In genomic region chr11:63839508-63840355, GRCh38 we compare ENCODE assay signal across 8 cellular contexts. TPM values are rescaled to one million over a fixed set of nuclear protein-coding genes. Genes with fewer than 3 reads are reported as not detected.
DNase-seq lines count a peak whose midpoint lies in the region; ATAC-seq and TF ChIP-seq lines count a peak whose summit lies in the region.

No MANE protein-coding gene starts in this region.

- peaks cover 57% of the 10 kb centered on the region for H3K4me1 ChIP-seq in GM23338 (ENCODE audit: insufficient read depth)

- no peaks in the 10 kb centered on the region for H3K27me3 ChIP-seq in GM23338 (ENCODE audit: insufficient read depth)
- H3K27me3 ChIP-seq in brain microvascular endothelial cell (replicated peaks), result no peaks in the 10 kb centered on the region

- no peak overlapping the region for H2AFZ ChIP-seq in GM23338

- DNase-seq in DMS53 (lab: John Stamatoyannopoulos, UW), result peak; percentile 62
- peak; percentile 51 for DNase-seq in GM23338 (ENCODE audit: low spot score)
- DNase-seq in RPMI8226, result peak; percentile 57
- no peak for DNase-seq in brain microvascular endothelial cell
- DNase-seq in left lobe of liver (ENCODE audit: low spot score), result peak; percentile 51
- peak in 1 of 2 donors; percentile 75 for DNase-seq in stimulated activated effector memory CD8-positive, alpha-beta T cell treated with anti-CD3 and anti-CD28 coated beads, Interleukin-12 subunit alpha, Interleukin-12 subunit beta, amount 100 ng/mL, for 72 hours (ENCODE audit: low spot score in 2 of 2)
- no peak for DNase-seq in HuH-7 (ENCODE audit: low spot score)

- H3K4me3 Mint-ChIP-seq in GM23338, result peak overlapping the region; percentile 92
- H3K4me3 Mint-ChIP-seq in stimulated activated effector memory CD8-positive, alpha-beta T cell treated with anti-CD3 and anti-CD28 coated beads, Interleukin-12 subunit alpha, Interleukin-12 subunit beta, amount 100 ng/mL, for 72 hours, result peak overlapping the region; percentile 97

- H3K27ac ChIP-seq in GM23338 (ENCODE audit: low read depth), result no peak overlapping the region
- peak overlapping the region; percentile 60 for H3K27ac ChIP-seq in brain microvascular endothelial cell

- H3K4me1 Mint-ChIP-seq in GM23338, result peaks cover 67% of the 10 kb centered on the region
- H3K4me1 Mint-ChIP-seq in stimulated activated effector memory CD8-positive, alpha-beta T cell treated with anti-CD3 and anti-CD28 coated beads, Interleukin-12 subunit alpha, Interleukin-12 subunit beta, amount 100 ng/mL, for 72 hours, result peaks cover 60% of the 10 kb centered on the region

- H3K36me3 Mint-ChIP-seq in GM23338 (ENCODE audit: low read depth), result peaks cover 13% of the 10 kb centered on the region; the same call in 2 of the 3 replicates
- H3K36me3 Mint-ChIP-seq in stimulated activated effector memory CD8-positive, alpha-beta T cell treated with anti-CD3 and anti-CD28 coated beads, Interleukin-12 subunit alpha, Interleukin-12 subunit beta, amount 100 ng/mL, for 72 hours, result peaks cover 32% of the 10 kb centered on the region

- in situ Hi-C loops in brain microvascular endothelial cell (cut with HindIII; ENCODE audit: low pct_ligation_motif_present, low sequenced_read_pairs), result loop anchor here (25.0 kb wide), 1 partner anchor 323 kb away; the partner anchor contains the start of gene MACROD1

- H3K4me3 ChIP-seq in GM23338 (peak overlapping the region; percentile 93), brain microvascular endothelial cell (ENCODE audit: low read depth, low read length) (peak overlapping the region; percentile 92)

- H4K20me1 ChIP-seq in GM23338 (replicated peaks; ENCODE audit: insufficient read depth), result peaks cover 42% of the 10 kb centered on the region

- H3K36me3 ChIP-seq in GM23338 (ENCODE audit: insufficient read depth) (no peaks in the 10 kb centered on the region), brain microvascular endothelial cell (replicated peaks) (no peaks in the 10 kb centered on the region)

- H3K9me3 Mint-ChIP-seq in GM23338, result no peaks in the 10 kb centered on the region
- no peaks in the 10 kb centered on the region for H3K9me3 Mint-ChIP-seq in stimulated activated effector memory CD8-positive, alpha-beta T cell treated with anti-CD3 and anti-CD28 coated beads, Interleukin-12 subunit alpha, Interleukin-12 subunit beta, amount 100 ng/mL, for 72 hours

- peak overlapping the region; percentile 97 for H3K4me2 ChIP-seq in GM23338

- H3K27me3 Mint-ChIP-seq in GM23338 (ENCODE audit: insufficient read depth, low read depth, poor library complexity), result peaks cover 9% of the 10 kb centered on the region

- H3K27ac Mint-ChIP-seq in GM23338, result peak overlapping the region; percentile 71
- peak overlapping the region; percentile 98 for H3K27ac Mint-ChIP-seq in stimulated activated effector memory CD8-positive, alpha-beta T cell treated with anti-CD3 and anti-CD28 coated beads, Interleukin-12 subunit alpha, Interleukin-12 subunit beta, amount 100 ng/mL, for 72 hours

- H3K9me2 ChIP-seq in GM23338 (ENCODE audit: insufficient read depth), result no peaks in the 10 kb centered on the region

- no peak for TF ChIP-seq CTCF in GM23338 (conservative IDR thresholded peaks at IDR 0.05; ENCODE audit: low read depth in 2 of 2)
- no peak for TF ChIP-seq CTCF in brain microvascular endothelial cell (IDR thresholded peaks at IDR 0.05; ENCODE audit: low read depth, low read length, missing control alignments)

- H3K79me2 ChIP-seq in GM23338 (replicated peaks; ENCODE audit: insufficient read depth), result peaks cover 55% of the 10 kb centered on the region

- H3F3A ChIP-seq in GM23338 (replicated peaks; ENCODE audit: low read depth), result peaks cover 9% of the 10 kb centered on the region

- ATAC-seq in GM23338 (no peak), left lobe of liver (no peak), HG02610 (IDR thresholded peaks at IDR 0.05; ENCODE audit: unreplicated experiment) (no peak)
- ATAC-seq in stimulated activated effector memory CD8-positive, alpha-beta T cell treated with anti-CD3 and anti-CD28 coated beads, Interleukin-12 subunit alpha, Interleukin-12 subunit beta, amount 100 ng/mL, for 72 hours, result no peak

TF ChIP-seq in GM23338, 12 proteins besides CTCF, POLR2A, EP300 and RAD21 (continues in another document):
- no peak for TF ChIP-seq REST (IDR thresholded peaks at IDR 0.05; ENCODE audit: unreplicated experiment)
- no peak for TF ChIP-seq STAT1 (IDR thresholded peaks at IDR 0.05; ENCODE audit: unreplicated experiment)
- no peak for TF ChIP-seq ZNF114 (CRISPR knock-in tag; IDR thresholded peaks at IDR 0.05)

RNA-seq across cellular contexts. Expression of gene MARK2, which starts 0.8 kb away (rescaled TPM):
- 42.6 and 45.9 TPM in 2 replicates for total RNA-seq in GM23338 (2014; rRNA removed; shearing (Covaris generic))
- 15.8 and 18.7 TPM in 2 replicates for polyA plus RNA-seq in GM23338 (2016; fragmentation: Nextera tagmentation; extraction: Ambion mirVana)
- 13.0 TPM for total RNA-seq in left lobe of liver

RNA-seq across cellular contexts. Expression of gene SPINDOC, which starts 26.5 kb away (rescaled TPM):
- 65.5 and 84.7 TPM in 2 replicates for total RNA-seq in GM23338 (2014; rRNA removed; shearing (Covaris generic))
- 9.4 and 12.9 TPM in 2 replicates for polyA plus RNA-seq in GM23338 (2016; fragmentation: Nextera tagmentation; extraction: Ambion mirVana)
- total RNA-seq in left lobe of liver, result 3.4 TPM

Comparison
In these comparisons a context has a peak if more than half of its experiments do, and no peak if none do; other contexts are left out.
1. DNase-seq: peak in DMS53 (single experiment), GM23338 (single experiment), RPMI8226 (single experiment) and left lobe of liver (single experiment); none in brain microvascular endothelial cell (single experiment) and HuH-7 (single experiment).
2. RNA of gene SPINDOC, which starts 26.5 kb away (total RNA-seq): 65.5 to 84.7 TPM in GM23338; 3.4 TPM in left lobe of liver (single experiment); every median in the first group is over 10 times any median in the second.